ENCODE assay signal across 2 cellular contexts in genomic region chr4:21952549-21952948, GRCh38.
TF ChIP-seq lines count a peak whose summit lies in the region.

No MANE protein-coding gene starts in this region.

TF ChIP-seq in SK-N-SH, 30 proteins besides CTCF, POLR2A, EP300 and RAD21 (continued from another document):
- TF ChIP-seq REST (IDR thresholded peaks at IDR 0.05; ENCODE audit: low read depth, low read length) (no peak), GATA2 (CRISPR knock-in tag; IDR thresholded peaks at IDR 0.05) (no peak), ELF1 (IDR thresholded peaks at IDR 0.05) (no peak)

TF ChIP-seq in SK-N-SH treated with all-trans-retinoic acid at 6 μM for 48 hours, 23 proteins besides CTCF, POLR2A, EP300 and RAD21 (continued from another document):
- no peak for TF ChIP-seq TSHZ2 (CRISPR knock-in tag; IDR thresholded peaks at IDR 0.05)
- no peak for TF ChIP-seq RARB (CRISPR knock-in tag; IDR thresholded peaks at IDR 0.05)
- no peak for TF ChIP-seq ZFP3 (CRISPR knock-in tag; IDR thresholded peaks at IDR 0.05)
- TF ChIP-seq CSDC2 (CRISPR knock-in tag; IDR thresholded peaks at IDR 0.05), result no peak
- TF ChIP-seq ZC3H10 (CRISPR knock-in tag; IDR thresholded peaks at IDR 0.05), result no peak
- TF ChIP-seq SNAI2 (CRISPR knock-in tag; IDR thresholded peaks at IDR 0.05), result no peak
- TF ChIP-seq ZNF70 (CRISPR knock-in tag; IDR thresholded peaks at IDR 0.05), result no peak
- TF ChIP-seq BACH2 (CRISPR knock-in tag; IDR thresholded peaks at IDR 0.05; ENCODE audit: borderline replicate concordance), result no peak
- TF ChIP-seq ZNF8 (CRISPR knock-in tag; IDR thresholded peaks at IDR 0.05), result no peak
- no peak for TF ChIP-seq ZNF565 (CRISPR knock-in tag; conservative IDR thresholded peaks at IDR 0.05; ENCODE audit: low read depth)
- TF ChIP-seq OSR1 (CRISPR knock-in tag; IDR thresholded peaks at IDR 0.05), result no peak
- no peak for TF ChIP-seq PPARA (CRISPR knock-in tag; IDR thresholded peaks at IDR 0.05; ENCODE audit: borderline replicate concordance)
- TF ChIP-seq PATZ1 (CRISPR knock-in tag; IDR thresholded peaks at IDR 0.05; ENCODE audit: borderline replicate concordance), result no peak
- no peak for TF ChIP-seq ESRRG (CRISPR knock-in tag; IDR thresholded peaks at IDR 0.05)
- no peak for TF ChIP-seq ZFP30 (CRISPR knock-in tag; IDR thresholded peaks at IDR 0.05)
- TF ChIP-seq TCF4 (CRISPR knock-in tag; IDR thresholded peaks at IDR 0.05; ENCODE audit: borderline replicate concordance), result no peak
- TF ChIP-seq CREB5 (CRISPR knock-in tag; IDR thresholded peaks at IDR 0.05; ENCODE audit: low read depth), result no peak
TF ChIP-seq in SK-N-SH treated with all-trans-retinoic acid at 6 μM for 48 hours: peak in this region for 0.
